In the genomic region with DNA sequence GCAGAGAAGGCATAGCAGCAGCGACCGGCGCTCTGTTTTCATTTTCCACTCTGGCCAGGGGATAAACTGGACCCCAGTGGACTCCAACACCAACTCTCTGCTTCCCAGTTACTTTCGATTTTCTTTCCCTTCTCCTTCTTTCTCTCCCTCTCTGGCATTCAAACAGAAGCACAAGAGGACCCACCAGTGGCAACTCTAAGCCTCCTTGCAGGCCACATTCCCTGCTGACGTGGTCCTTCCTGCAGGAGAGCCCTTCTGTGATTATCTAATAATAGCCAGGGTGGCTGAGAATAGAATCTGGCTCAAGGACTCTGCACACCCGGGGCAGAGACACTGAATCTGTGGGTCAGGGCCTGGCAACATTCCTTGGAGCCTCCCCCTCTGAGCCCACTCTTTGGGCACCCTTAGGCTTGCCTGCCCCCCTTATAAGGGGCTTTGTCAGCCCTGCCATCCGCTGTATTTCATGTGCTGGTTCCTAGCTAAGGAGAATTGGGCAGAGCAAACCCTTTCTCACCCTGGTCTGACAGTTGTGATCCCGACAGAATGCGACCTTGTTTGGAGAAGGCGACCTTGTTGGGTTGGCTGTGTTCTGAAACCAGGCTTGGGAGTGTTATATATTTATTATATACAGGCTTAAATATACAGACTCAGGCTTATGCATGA, we compare ENCODE assay signal across 8 cellular contexts. TPM values are rescaled to one million over a fixed set of nuclear protein-coding genes. Genes with fewer than 3 reads are reported as not detected.
DNase-seq lines count a peak whose midpoint lies in the region; ATAC-seq, FAIRE-seq and TF ChIP-seq lines count a peak whose summit lies in the region.

No MANE protein-coding gene starts in this region.

- no peaks in the 10 kb centered on the region for H3K36me3 ChIP-seq in GM12878 (ENCODE audit: control insufficient read depth in 2 of 2, insufficient read depth in 2 of 2, low read length in 1 of 2)

- H3K27me3 ChIP-seq in GM12878 (replicated peaks in 1 of 2; ENCODE audit: control insufficient read depth in 2 of 2, insufficient read depth in 2 of 2, low read length in 1 of 2) = peaks cover 4 to 11% of the 10 kb centered on the region in 2 experiments

- no peak overlapping the region for H3K4me3 ChIP-seq in GM12878

- WGBS in GM12878 (ENCODE audit: insufficient coverage, insufficient replicate concordance, low lambda C conversion rate, missing lambda C conversion rate) = 68% methylated on average over 10 of the region's 10 CpGs

- FAIRE-seq in GM12878 (lab: Jason Lieb, UNC) = no peak

- in situ Hi-C loops in GM12878 (cut with MboI) = loop anchor here (10.0 kb wide), 2 partner anchors 175 to 345 kb away; a partner anchor contains a TSS

- H3K27me3 Mint-ChIP-seq in activated T-cell treated with anti-CD3 and anti-CD28 coated beads, Interleukin-2, amount 50 U/mL, for 4 hours (ENCODE audit: low read depth) = peaks cover 68% of the 10 kb centered on the region
- peaks cover 91% of the 10 kb centered on the region for H3K27me3 Mint-ChIP-seq in type B pancreatic cell

- TF ChIP-seq EP300 in GM12878 (IDR thresholded peaks at IDR 0.05; ENCODE audit: borderline replicate concordance in 1 of 2, control insufficient read depth in 1 of 2, low read depth in 2 of 2, low read length in 2 of 2) = no peak

- RAD21 ChIA-PET in GM12878 (lab: Charles Lee; ENCODE audit: unreplicated experiment) = no interaction called here

- CTCF ChIA-PET in GM12878 (lab: Yijun Ruan, JAX) = interaction anchor here (2.6 kb wide), 1 partner anchor 13 kb away, joined by 18 read pairs; no protein-coding TSS in a partner anchor

- no peak overlapping the region for H3K4me2 ChIP-seq in GM12878 (ENCODE audit: control insufficient read depth, insufficient read depth)

- TF ChIP-seq POLR2A in GM12878 (IDR thresholded peaks at IDR 0.05; ENCODE audit: low read depth, low read length) = no peak

- peak overlapping the region; percentile 10 for H3K27ac Mint-ChIP-seq in type B pancreatic cell

- no peaks in the 10 kb centered on the region for H3K36me3 Mint-ChIP-seq in activated T-cell treated with anti-CD3 and anti-CD28 coated beads, Interleukin-2, amount 50 U/mL, for 4 hours (ENCODE audit: insufficient read depth)
- peaks cover 4% of the 10 kb centered on the region for H3K36me3 Mint-ChIP-seq in type B pancreatic cell

- peaks cover 21% of the 10 kb centered on the region for H3K4me1 ChIP-seq in GM12878 (ENCODE audit: control insufficient read depth, insufficient read depth, low read length)

- no peak overlapping the region for H3K9ac ChIP-seq in GM12878 (ENCODE audit: control insufficient read depth, insufficient read depth, low read length)

- no peak for ATAC-seq in activated T-cell treated with anti-CD3 and anti-CD28 coated beads, Interleukin-2, amount 50 U/mL, for 4 hours
- ATAC-seq in GM12878 (no peak), GM21619 (IDR thresholded peaks at IDR 0.05; ENCODE audit: unreplicated experiment) (no peak)

- SMC1A ChIA-PET in GM12878 (lab: Charles Lee; ENCODE audit: uncharacterized antibody, unreplicated experiment) = no interaction called here

- no peak for TF ChIP-seq CTCF in GM12878 (IDR thresholded peaks at IDR 0.05 in 2 of 3, conservative IDR thresholded peaks at IDR 0.05 in 1 of 3; ENCODE audit: control insufficient read depth in 2 of 3, extremely low read depth in 1 of 3, insufficient read depth in 1 of 3, low read depth in 3 of 3, low read length in 3 of 3)
- no peak for TF ChIP-seq CTCF in type B pancreatic cell (conservative IDR thresholded peaks at IDR 0.05)

- POLR2A ChIA-PET in GM12878 (lab: Charles Lee) = interaction anchor here (1.1 kb wide), 1 partner anchor 169 kb away, joined by 3 read pairs; a partner anchor contains a TSS

- TF ChIP-seq RAD21 in GM12878 (IDR thresholded peaks at IDR 0.05; ENCODE audit: insufficient read depth, low read depth, low read length) = no peak

- no peaks in the 10 kb centered on the region for H3K79me2 ChIP-seq in GM12878 (ENCODE audit: control insufficient read depth, insufficient read depth, low read length)

- H3K9me3 ChIP-seq in GM12878 (replicated peaks; ENCODE audit: control insufficient read depth, insufficient read depth, low read length) = no peaks in the 10 kb centered on the region

- H3K4me3 Mint-ChIP-seq in activated T-cell treated with anti-CD3 and anti-CD28 coated beads, Interleukin-2, amount 50 U/mL, for 4 hours = peak overlapping the region; percentile 11
- peak overlapping the region; percentile 77 for H3K4me3 Mint-ChIP-seq in type B pancreatic cell

- H3K9me3 Mint-ChIP-seq in activated T-cell treated with anti-CD3 and anti-CD28 coated beads, Interleukin-2, amount 50 U/mL, for 4 hours = no peaks in the 10 kb centered on the region
- H3K9me3 Mint-ChIP-seq in type B pancreatic cell = no peaks in the 10 kb centered on the region

- no peaks in the 10 kb centered on the region; the same call in 1 of the 2 replicates for H4K20me1 ChIP-seq in GM12878 (ENCODE audit: control insufficient read depth, insufficient read depth)

- peak overlapping the region; percentile 19; the same call in 1 of the 2 replicates for H2AFZ ChIP-seq in GM12878 (ENCODE audit: control insufficient read depth, low read depth, low read length)

- no peak overlapping the region for H3K27ac ChIP-seq in GM12878 (ENCODE audit: control insufficient read depth, insufficient read depth)

- peaks cover 8% of the 10 kb centered on the region for H3K4me1 Mint-ChIP-seq in activated T-cell treated with anti-CD3 and anti-CD28 coated beads, Interleukin-2, amount 50 U/mL, for 4 hours (ENCODE audit: low read depth)
- peaks cover 29% of the 10 kb centered on the region for H3K4me1 Mint-ChIP-seq in type B pancreatic cell (ENCODE audit: unreplicated experiment)

- intact Hi-C loops in GM12878 (cut with micrococcal nuclease; ENCODE audit: unreplicated experiment) = no loop called here

- no TSS peak for BruUV-seq in GM12878 (replicated peaks; lab: Mats Ljungman, UMichigan)

- DNase-seq in activated T-cell treated with anti-CD3 and anti-CD28 coated beads, Interleukin-2, amount 50 U/mL, for 4 hours = no peak
- DNase-seq in activated T-cell treated with anti-CD3 and anti-CD28 coated beads, Interleukin-2, amount 50 U/mL, for 1 hour = no peak
- DNase-seq in GM12878 (ENCODE audit: low read depth, low spot score) = no peak
- DNase-seq in kidney glomerular epithelial cell (lab: John Stamatoyannopoulos, UW) = peak; percentile 35
- no peak for DNase-seq in type B pancreatic cell (ENCODE audit: extremely low spot score, unreplicated experiment)
- no peak for DNase-seq in T1000 (lab: John Stamatoyannopoulos, UW)
- DNase-seq in NCI-H345 treated with DMSO at 0.1 percent for 48 hours (lab: John Stamatoyannopoulos, UW; ENCODE audit: unreplicated experiment) = no peak

RNA-seq across cellular contexts. Expression of a gene that starts 8.2 kb away (rescaled TPM):
- not detected for total RNA-seq in activated T-cell treated with anti-CD3 and anti-CD28 coated beads, Interleukin-2, amount 50 U/mL, for 4 hours
- total RNA-seq in GM12878 (2013; cell fraction: nucleolus; rRNA removed) = 0.35 TPM in 1 of 2 replicates, not detected in the other
- total RNA-seq in GM12878 (2014; rRNA removed) (not detected in 2 replicates), GM12878 (2014; rRNA removed; fragmentation: Illumina TruSeq; extraction: Trizol) (0.09 TPM in 1 of 2 replicates, not detected in the other), GM12878 (2021) (0.27 and 0.38 TPM in 2 replicates), type B pancreatic cell (ENCODE audit: low replicate concordance) (4.8 and 23.0 TPM in 2 replicates)
- polyA plus RNA-seq in GM12878 (2011; ENCODE audit: low read depth) = not detected
- polyA plus RNA-seq in GM12878 (2011; rRNA removed) (0.42 and 0.52 TPM in 2 replicates), GM12878 (2014; fragmentation: Illumina TruSeq; extraction: Trizol) (0.06 TPM in 1 of 2 replicates, not detected in the other), GM12878 (2014; fragmentation: Nextera tagmentation; extraction: Ambion mirVana) (under 1 TPM in 1 of 2 experiments, not detected in 1; 0.02 TPM), GM12878 (2014; rRNA removed) (0.55 TPM in 1 of 2 replicates, not detected in the other), GM12878 (2016; fragmentation: Nextera tagmentation; extraction: Ambion mirVana) (under 1 TPM in 1 of 2 experiments, not detected in 1; 0.54 TPM)
- 0.60 and 0.65 TPM in 2 replicates for polyA plus RNA-seq in GM12878 (2011; cell fraction: cytosol; rRNA removed)
- 0.57 and 0.76 TPM in 2 replicates for polyA plus RNA-seq in GM12878 (2011; cell fraction: nucleus; rRNA removed)
- polyA plus RNA-seq in GM12878 (2012) = 0.34 and 0.39 TPM in 2 replicates
- 0.31 and 0.73 TPM in 2 replicates for polyA minus RNA-seq in GM12878 (2011; rRNA and poly(A)+ RNA removed)
- polyA minus RNA-seq in GM12878 (2011; cell fraction: cytosol; rRNA and poly(A)+ RNA removed) = 0.52 TPM in 1 of 2 replicates, not detected in the other
- polyA minus RNA-seq in GM12878 (2011; cell fraction: nucleus; rRNA and poly(A)+ RNA removed) = 0.36 and 0.48 TPM in 2 replicates

RNA-seq across cellular contexts. Expression of a gene that starts 11.3 kb away (rescaled TPM):
- not detected for total RNA-seq in activated T-cell treated with anti-CD3 and anti-CD28 coated beads, Interleukin-2, amount 50 U/mL, for 4 hours
- total RNA-seq in GM12878 (2013; cell fraction: nucleolus; rRNA removed) = not detected in 2 replicates
- total RNA-seq in GM12878 (2014; rRNA removed) (not detected in 2 replicates), GM12878 (2014; rRNA removed; fragmentation: Illumina TruSeq; extraction: Trizol) (not detected in 2 replicates), GM12878 (2021) (not detected in 2 replicates), type B pancreatic cell (ENCODE audit: low replicate concordance) (0.77 and 1.5 TPM in 2 replicates)
- not detected for polyA plus RNA-seq in GM12878 (2011; ENCODE audit: low read depth)
- polyA plus RNA-seq in GM12878 (2011; rRNA removed) (not detected in 2 replicates), GM12878 (2014; fragmentation: Illumina TruSeq; extraction: Trizol) (not detected in 2 replicates), GM12878 (2014; fragmentation: Nextera tagmentation; extraction: Ambion mirVana) (not detected), GM12878 (2014; rRNA removed) (not detected in 2 replicates), GM12878 (2016; fragmentation: Nextera tagmentation; extraction: Ambion mirVana) (not detected)
- polyA plus RNA-seq in GM12878 (2011; cell fraction: cytosol; rRNA removed) = not detected in 2 replicates
- not detected in 2 replicates for polyA plus RNA-seq in GM12878 (2011; cell fraction: nucleus; rRNA removed)
- not detected in 2 replicates for polyA plus RNA-seq in GM12878 (2012)
- 0.10 TPM in 1 of 2 replicates, not detected in the other for polyA minus RNA-seq in GM12878 (2011; rRNA and poly(A)+ RNA removed)
- not detected in 2 replicates for polyA minus RNA-seq in GM12878 (2011; cell fraction: cytosol; rRNA and poly(A)+ RNA removed)
- polyA minus RNA-seq in GM12878 (2011; cell fraction: nucleus; rRNA and poly(A)+ RNA removed) = not detected in 2 replicates

RNA-seq across cellular contexts. Expression of a gene that starts 12.8 kb away (rescaled TPM):
- total RNA-seq in activated T-cell treated with anti-CD3 and anti-CD28 coated beads, Interleukin-2, amount 50 U/mL, for 4 hours = not detected
- not detected in 2 replicates for total RNA-seq in GM12878 (2013; cell fraction: nucleolus; rRNA removed)
- not detected in 2 replicates for total RNA-seq in GM12878 (2014; rRNA removed)
- total RNA-seq in GM12878 (2014; rRNA removed; fragmentation: Illumina TruSeq; extraction: Trizol) = not detected in 2 replicates
- not detected in 2 replicates for total RNA-seq in GM12878 (2021)
- not detected for polyA plus RNA-seq in GM12878 (2011; ENCODE audit: low read depth)
- 0.11 TPM in 1 of 2 replicates, not detected in the other for polyA plus RNA-seq in GM12878 (2011; rRNA removed)
- 0.25 and 0.28 TPM in 2 replicates for polyA plus RNA-seq in GM12878 (2011; cell fraction: cytosol; rRNA removed)
- polyA plus RNA-seq in GM12878 (2011; cell fraction: nucleus; rRNA removed) = 0.09 and 0.12 TPM in 2 replicates
- not detected in 2 replicates for polyA plus RNA-seq in GM12878 (2012)
- polyA plus RNA-seq in GM12878 (2014; fragmentation: Illumina TruSeq; extraction: Trizol) = not detected in 2 replicates
- polyA plus RNA-seq in GM12878 (2014; fragmentation: Nextera tagmentation; extraction: Ambion mirVana) = not detected
- not detected in 2 replicates for polyA plus RNA-seq in GM12878 (2014; rRNA removed)
- not detected for polyA plus RNA-seq in GM12878 (2016; fragmentation: Nextera tagmentation; extraction: Ambion mirVana)
- polyA minus RNA-seq in GM12878 (2011; rRNA and poly(A)+ RNA removed) = not detected in 2 replicates
- polyA minus RNA-seq in GM12878 (2011; cell fraction: cytosol; rRNA and poly(A)+ RNA removed) = not detected in 2 replicates
- not detected in 2 replicates for polyA minus RNA-seq in GM12878 (2011; cell fraction: nucleus; rRNA and poly(A)+ RNA removed)
- total RNA-seq in type B pancreatic cell (ENCODE audit: low replicate concordance) = 1.9 and 56.9 TPM in 2 replicates

RNA-seq across cellular contexts. Expression of a gene that starts 20.1 kb away (rescaled TPM):
- not detected for total RNA-seq in activated T-cell treated with anti-CD3 and anti-CD28 coated beads, Interleukin-2, amount 50 U/mL, for 4 hours
- 0.69 TPM in 1 of 2 replicates, not detected in the other for total RNA-seq in GM12878 (2013; cell fraction: nucleolus; rRNA removed)
- total RNA-seq in GM12878 (2014; rRNA removed) = not detected in 2 replicates
- not detected in 2 replicates for total RNA-seq in GM12878 (2014; rRNA removed; fragmentation: Illumina TruSeq; extraction: Trizol)
- total RNA-seq in GM12878 (2021) = not detected in 2 replicates
- not detected for polyA plus RNA-seq in GM12878 (2011; ENCODE audit: low read depth)
- not detected in 2 replicates for polyA plus RNA-seq in GM12878 (2011; rRNA removed)
- polyA plus RNA-seq in GM12878 (2011; cell fraction: cytosol; rRNA removed) = not detected in 2 replicates
- 0.09 TPM in 1 of 2 replicates, not detected in the other for polyA plus RNA-seq in GM12878 (2011; cell fraction: nucleus; rRNA removed)
- 0.07 TPM in 1 of 2 replicates, not detected in the other for polyA plus RNA-seq in GM12878 (2012)
- not detected in 2 replicates for polyA plus RNA-seq in GM12878 (2014; fragmentation: Illumina TruSeq; extraction: Trizol)
- polyA plus RNA-seq in GM12878 (2014; fragmentation: Nextera tagmentation; extraction: Ambion mirVana) = not detected
- not detected in 2 replicates for polyA plus RNA-seq in GM12878 (2014; rRNA removed)
- polyA plus RNA-seq in GM12878 (2016; fragmentation: Nextera tagmentation; extraction: Ambion mirVana) = not detected
- polyA minus RNA-seq in GM12878 (2011; rRNA and poly(A)+ RNA removed) = not detected in 2 replicates
- polyA minus RNA-seq in GM12878 (2011; cell fraction: cytosol; rRNA and poly(A)+ RNA removed) = not detected in 2 replicates
- polyA minus RNA-seq in GM12878 (2011; cell fraction: nucleus; rRNA and poly(A)+ RNA removed) = not detected in 2 replicates
- total RNA-seq in type B pancreatic cell (ENCODE audit: low replicate concordance) = 0.27 and 0.36 TPM in 2 replicates

RNA-seq across cellular contexts. Expression of a gene that starts 33.6 kb away (rescaled TPM):
- total RNA-seq in activated T-cell treated with anti-CD3 and anti-CD28 coated beads, Interleukin-2, amount 50 U/mL, for 4 hours = under 1 TPM; 0.16 to 0.40 (median 0.29) TPM
- 1.8 and 3.0 TPM in 2 replicates for total RNA-seq in GM12878 (2013; cell fraction: nucleolus; rRNA removed)
- total RNA-seq in GM12878 (2014; rRNA removed) (4.7 and 5.1 TPM in 2 replicates), GM12878 (2014; rRNA removed; fragmentation: Illumina TruSeq; extraction: Trizol) (3.6 and 3.8 TPM in 2 replicates), GM12878 (2021) (11.1 and 11.4 TPM in 2 replicates), type B pancreatic cell (ENCODE audit: low replicate concordance) (6.7 and 47.9 TPM in 2 replicates)
- polyA plus RNA-seq in GM12878 (2011; ENCODE audit: low read depth) = 2.1 TPM
- polyA plus RNA-seq in GM12878 (2011; rRNA removed) (4.9 and 5.2 TPM in 2 replicates), GM12878 (2014; fragmentation: Illumina TruSeq; extraction: Trizol) (5.8 and 6.3 TPM in 2 replicates), GM12878 (2014; fragmentation: Nextera tagmentation; extraction: Ambion mirVana) (1 to 10 TPM; 1.0 to 1.8 TPM), GM12878 (2014; rRNA removed) (7.7 and 10.3 TPM in 2 replicates), GM12878 (2016; fragmentation: Nextera tagmentation; extraction: Ambion mirVana) (1 to 10 TPM; 1.1 to 1.5 TPM)
- polyA plus RNA-seq in GM12878 (2011; cell fraction: cytosol; rRNA removed) = 4.6 and 4.7 TPM in 2 replicates
- 10.1 and 15.5 TPM in 2 replicates for polyA plus RNA-seq in GM12878 (2011; cell fraction: nucleus; rRNA removed)
- 7.9 and 11.9 TPM in 2 replicates for polyA plus RNA-seq in GM12878 (2012)
- polyA minus RNA-seq in GM12878 (2011; rRNA and poly(A)+ RNA removed) = 0.37 and 1.8 TPM in 2 replicates
- polyA minus RNA-seq in GM12878 (2011; cell fraction: cytosol; rRNA and poly(A)+ RNA removed) = 0.94 and 1.0 TPM in 2 replicates
- polyA minus RNA-seq in GM12878 (2011; cell fraction: nucleus; rRNA and poly(A)+ RNA removed) = 1.6 and 2.5 TPM in 2 replicates
